ENCODE assay signal across 8 cellular contexts in genomic region chr5:80191991-80192398, GRCh38.
A peak's percentile ranks its signal among the peaks of the same experiment; 100 is the strongest.
DNase-seq lines count a peak whose midpoint lies in the region; ATAC-seq and TF ChIP-seq lines count a peak whose summit lies in the region.

No MANE protein-coding gene starts in this region.

- H3K9me3 ChIP-seq in HUES6 (ENCODE audit: control insufficient read depth, insufficient read depth, low read depth, low read length) (no peaks in the 10 kb centered on the region), heart left ventricle (no peaks in the 10 kb centered on the region)

- H3K9ac ChIP-seq in HUES6 (ENCODE audit: low read length), result peak overlapping the region; percentile 65

- peak overlapping the region; percentile 17; the same call in 1 of the 2 replicates for H3K4me3 ChIP-seq in HUES6 (ENCODE audit: low read depth, low read length)
- H3K4me3 ChIP-seq in heart left ventricle, result peak overlapping the region in 5 of 12 donors; percentile 1 to 22 (median 9)

- H3K36me3 ChIP-seq in HUES6 (ENCODE audit: control insufficient read depth, insufficient read depth, low read length), result peaks cover 9% of the 10 kb centered on the region
- H3K36me3 ChIP-seq in heart left ventricle, result no peaks in the 10 kb centered on the region

- no peak for TF ChIP-seq POLR2A in heart left ventricle (IDR thresholded peaks at IDR 0.05)

- DNase-seq in activated CD4-positive, alpha-beta T cell treated with anti-CD3 and anti-CD28 coated beads, Interleukin-2, amount 50 U/mL, for 4 hours, result peak; percentile 14 to 33
- DNase-seq in heart left ventricle (peak; percentile 55 to 73 (median 62)), sciatic nerve (ENCODE audit: low spot score) (no peak), NCI-H1694 (lab: John Stamatoyannopoulos, UW) (no peak)

- ATAC-seq in heart left ventricle (peak; percentile 44 to 73 (median 64)), sciatic nerve (peak; percentile 79), HG03460 (IDR thresholded peaks at IDR 0.05; ENCODE audit: unreplicated experiment) (no peak), GM18870 (IDR thresholded peaks at IDR 0.05; ENCODE audit: unreplicated experiment) (no peak), HG02642 (IDR thresholded peaks at IDR 0.05; ENCODE audit: poor library complexity, unreplicated experiment) (no peak)

- 14 to 22% (median 15%) methylated on average over 4 of the region's 4 CpGs for WGBS in heart left ventricle, 4 donors

- intact Hi-C loops in heart left ventricle (cut with DNase I), result loop anchor here (2.0 to 10.0 kb wide), 8 partner anchors 23 to 65 kb away; partner anchors contain the start of gene SERINC5 (in 8 of the 10)
- intact Hi-C loops in sciatic nerve (cut with DNase I), result no loop called here

- H3K4me1 ChIP-seq in HUES6 (ENCODE audit: control insufficient read depth, insufficient read depth, low read length) (peaks cover 81% of the 10 kb centered on the region), heart left ventricle (peaks cover 0 to 76% (median 55%) of the 10 kb centered on the region in 12 donors)

- no peaks in the 10 kb centered on the region for H3K27me3 ChIP-seq in HUES6 (ENCODE audit: control insufficient read depth, insufficient read depth, low read length)
- no peaks in the 10 kb centered on the region for H3K27me3 ChIP-seq in heart left ventricle

- H3K27ac ChIP-seq in HUES6 (ENCODE audit: low read depth, low read length), result peak overlapping the region; percentile 49; the same call in 1 of the 2 replicates
- H3K27ac ChIP-seq in heart left ventricle, result peak overlapping the region; percentile 67 to 90 (median 80)

- no peak for TF ChIP-seq CTCF in heart left ventricle (IDR thresholded peaks at IDR 0.05)

Comparison
In these comparisons a context has a peak if more than half of its experiments do, and no peak if none do; other contexts are left out.
1. DNase-seq: peak in activated CD4-positive, alpha-beta T cell treated with anti-CD3 and anti-CD28 coated beads, Interleukin-2, amount 50 U/mL, for 4 hours (2 of 2) and heart left ventricle (5 of 5); none in sciatic nerve (single experiment) and NCI-H1694 (single experiment).
2. ATAC-seq: peak in heart left ventricle (4 of 4) and sciatic nerve (single experiment); none in HG03460 (single experiment), GM18870 (single experiment) and HG02642 (single experiment).